ENCODE assay signal across 10 cellular contexts in the genomic region with DNA sequence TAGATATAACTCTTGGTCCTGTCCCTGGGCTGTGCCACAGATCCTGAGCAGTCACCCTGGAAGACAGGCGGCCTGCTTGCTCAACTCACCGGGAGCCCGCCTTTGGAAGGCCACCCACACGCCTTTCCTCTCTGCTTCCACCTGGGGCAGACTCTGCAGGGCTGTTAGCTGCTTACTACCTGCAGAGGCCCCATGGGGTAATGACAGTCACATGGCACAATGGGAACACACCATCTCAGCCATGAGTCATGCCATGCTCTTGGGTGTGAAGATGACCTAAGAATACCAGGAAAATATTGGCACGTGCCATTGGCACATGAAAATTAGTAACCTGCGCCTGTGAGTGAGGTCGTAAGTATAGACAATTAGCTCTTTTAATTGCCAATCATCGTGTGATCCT.
DNase-seq lines count a peak whose midpoint lies in the region; ATAC-seq, FAIRE-seq and TF ChIP-seq lines count a peak whose summit lies in the region.
"Had no signal": no experiment of that assay in that cellular context is flagged by ENCODE, and none has a peak within 500 bp of the region (broad histone marks: within the 10 kb centered on the region; RNA-seq: fewer than 3 reads in every experiment).

No MANE protein-coding gene starts in this region.

- H3K79me1 ChIP-seq in mesenchymal stem cell (replicated peaks; ENCODE audit: low read length, poor library complexity, severe bottlenecking) = peaks cover 28% of the 10 kb centered on the region

- no peaks in the 10 kb centered on the region for H3K9me3 ChIP-seq in A549
- no peaks in the 10 kb centered on the region for H3K9me3 ChIP-seq in mesenchymal stem cell (ENCODE audit: control insufficient read depth, low read length)
- no peaks in the 10 kb centered on the region for H3K9me3 ChIP-seq in OCI-LY7 (ENCODE audit: low read length)

- H3K9me2 ChIP-seq in OCI-LY7 (ENCODE audit: insufficient read depth, low read length) = no peaks in the 10 kb centered on the region

- POLR2A ChIA-PET in A549 (lab: Yijun Ruan, JAX) = no interaction called here
- POLR2A ChIA-PET in OCI-LY7 (lab: Charles Lee) = no interaction called here

- H3K27me3 ChIP-seq in mesenchymal stem cell (ENCODE audit: control insufficient read depth in 1 of 2, insufficient read depth in 1 of 2, low read length in 2 of 2) = no peaks in the 10 kb centered on the region

- H3K14ac ChIP-seq in mesenchymal stem cell (ENCODE audit: low read length in 2 of 2) = no peak overlapping the region

- intact Hi-C loops in OCI-LY7 (cut with micrococcal nuclease; ENCODE audit: unreplicated experiment) = no loop called here

- no peak overlapping the region for H3K23ac ChIP-seq in mesenchymal stem cell (ENCODE audit: low read length in 2 of 2)

- no peak for TF ChIP-seq RAD21 in A549 (conservative IDR thresholded peaks at IDR 0.05 in 1 of 2, IDR thresholded peaks at IDR 0.05 in 1 of 2)

- H4K91ac ChIP-seq in mesenchymal stem cell (ENCODE audit: low read length) = no peak overlapping the region

- H3K4me2 ChIP-seq in A549 = no peak overlapping the region
- no peak overlapping the region for H3K4me2 ChIP-seq in mesenchymal stem cell (ENCODE audit: low read length, poor library complexity, severe bottlenecking)
- no peak overlapping the region for H3K4me2 ChIP-seq in OCI-LY7 (ENCODE audit: low read length)

- BruUV-seq in OCI-LY7 (replicated peaks; lab: Mats Ljungman, UMichigan) = no TSS peak

- no peak overlapping the region for H2BK5ac ChIP-seq in mesenchymal stem cell (ENCODE audit: low read depth, low read length, poor library complexity, severe bottlenecking)

- DNase-seq in A549 (ENCODE audit: low read depth in 1 of 2, low spot score in 1 of 2) (peak; percentile 47 to 58), HUDEP-2 (lab: John Stamatoyannopoulos, UW; ENCODE audit: unreplicated experiment in 76 of 76) (peak in 51 of 76 experiments; percentile 2 to 73 (median 23)), mesenchymal stem cell (peak; percentile 49), NCI-H1694 treated with DMSO at 0.1 percent for 48 hours (lab: John Stamatoyannopoulos, UW) (no peak), substantia nigra (lab: John Stamatoyannopoulos, UW) (no peak), OCI-LY7 (ENCODE audit: low spot score) (no peak)
- DNase-seq: CD8-positive, alpha-beta memory T cell; MM.1S had no signal

- H3K4me3 ChIP-seq in A549 (no peak overlapping the region), mesenchymal stem cell (ENCODE audit: insufficient read depth in 1 of 2, low read depth in 1 of 2, low read length in 2 of 2) (no peak overlapping the region), OCI-LY7 (ENCODE audit: low read depth, low read length, poor library complexity, severe bottlenecking) (no peak overlapping the region)

- TF ChIP-seq POLR2A in A549 (IDR thresholded peaks at IDR 0.05; ENCODE audit: low read length) = no peak

- ATAC-seq in A549 = peak in 1 of 2 experiments; percentile 45; a peak in 1 of 6 replicates
- ATAC-seq in HG03097 (IDR thresholded peaks at IDR 0.05; ENCODE audit: low FRiP score, unreplicated experiment) = no peak

- no peak for FAIRE-seq in A549 (lab: Jason Lieb, UNC)

- CTCF ChIA-PET in A549 (lab: Yijun Ruan, JAX) = interaction anchor here (1.0 kb wide), 1 partner anchor 40 kb away, joined by 3 read pairs; no protein-coding TSS in a partner anchor
- CTCF ChIA-PET in OCI-LY7 (lab: Charles Lee; ENCODE audit: unreplicated experiment) = no interaction called here

- no peak overlapping the region for H2BK120ac ChIP-seq in mesenchymal stem cell (ENCODE audit: low read depth, low read length)

- peak overlapping the region in 1 of 2 experiments; percentile 35 for H3K18ac ChIP-seq in mesenchymal stem cell (ENCODE audit: low read depth in 1 of 2, low read length in 2 of 2)

- no peak overlapping the region for H2AFZ ChIP-seq in mesenchymal stem cell (ENCODE audit: low read depth, low read length)
- no peak overlapping the region for H2AFZ ChIP-seq in OCI-LY7 (ENCODE audit: low read length)

- peak overlapping the region in 1 of 2 experiments; percentile 70 for H3K4ac ChIP-seq in mesenchymal stem cell (ENCODE audit: low read depth in 1 of 2, low read length in 2 of 2)

- peak overlapping the region; percentile 5 for H4K8ac ChIP-seq in mesenchymal stem cell (ENCODE audit: low read length)

- no peak for TF ChIP-seq EP300 in A549 (IDR thresholded peaks at IDR 0.05)

- H2BK12ac ChIP-seq in mesenchymal stem cell (ENCODE audit: low read length in 2 of 2) = no peak overlapping the region

- 82% methylated on average over 8 of the region's 8 CpGs for WGBS in A549 (ENCODE audit: missing lambda C conversion rate)
- WGBS in mesenchymal stem cell = 90% methylated on average over 8 of the region's 8 CpGs

- H3K4me1 ChIP-seq in A549 (peaks cover 50% of the 10 kb centered on the region), mesenchymal stem cell (ENCODE audit: control insufficient read depth, insufficient read depth, low read depth, low read length) (peaks cover 40% of the 10 kb centered on the region), OCI-LY7 (ENCODE audit: insufficient read depth, low read length, poor library complexity, severe bottlenecking) (no peaks in the 10 kb centered on the region)

- H4K20me1 ChIP-seq in OCI-LY7 (ENCODE audit: insufficient read depth, low read length) = no peaks in the 10 kb centered on the region

- H3K9ac ChIP-seq in mesenchymal stem cell (ENCODE audit: low read length) = no peak overlapping the region

- H3K79me2 ChIP-seq in OCI-LY7 (ENCODE audit: insufficient read depth, low read depth, low read length) = no peaks in the 10 kb centered on the region

- peak overlapping the region; percentile 7 for H2AK5ac ChIP-seq in mesenchymal stem cell (ENCODE audit: low read length, severe bottlenecking)

- H3K36me3 ChIP-seq in mesenchymal stem cell (ENCODE audit: control insufficient read depth in 1 of 2, insufficient read depth in 2 of 2, low read depth in 1 of 2, low read length in 2 of 2) = peaks cover 0 to 19% of the 10 kb centered on the region in 2 experiments
- no peaks in the 10 kb centered on the region for H3K36me3 ChIP-seq in OCI-LY7 (ENCODE audit: insufficient read depth, low read length)

- peak overlapping the region in 1 of 2 experiments; percentile 84; a peak in 4 of 6 replicates for H3K27ac ChIP-seq in A549
- peak overlapping the region; percentile 76 for H3K27ac ChIP-seq in cingulate gyrus (ENCODE audit: low read depth, low read length)
- no peak overlapping the region for H3K27ac ChIP-seq in mesenchymal stem cell (ENCODE audit: low read length, poor library complexity, severe bottlenecking)
- H3K27ac ChIP-seq in substantia nigra (ENCODE audit: low read depth, low read length, poor library complexity, severe bottlenecking) = no peak overlapping the region
- H3K27ac ChIP-seq in OCI-LY7 (ENCODE audit: low read depth, low read length, poor library complexity, severe bottlenecking) = no peak overlapping the region

- no peak overlapping the region for H2BK15ac ChIP-seq in mesenchymal stem cell (ENCODE audit: low read depth, poor library complexity, severe bottlenecking)

- no peak for TF ChIP-seq CTCF in A549 (IDR thresholded peaks at IDR 0.05)
- no peak for TF ChIP-seq CTCF in OCI-LY7 (conservative IDR thresholded peaks at IDR 0.05; ENCODE audit: low read length)

TF ChIP-seq in A549, 52 proteins besides CTCF, POLR2A, EP300 and RAD21:
- TF ChIP-seq, protein P1, sequence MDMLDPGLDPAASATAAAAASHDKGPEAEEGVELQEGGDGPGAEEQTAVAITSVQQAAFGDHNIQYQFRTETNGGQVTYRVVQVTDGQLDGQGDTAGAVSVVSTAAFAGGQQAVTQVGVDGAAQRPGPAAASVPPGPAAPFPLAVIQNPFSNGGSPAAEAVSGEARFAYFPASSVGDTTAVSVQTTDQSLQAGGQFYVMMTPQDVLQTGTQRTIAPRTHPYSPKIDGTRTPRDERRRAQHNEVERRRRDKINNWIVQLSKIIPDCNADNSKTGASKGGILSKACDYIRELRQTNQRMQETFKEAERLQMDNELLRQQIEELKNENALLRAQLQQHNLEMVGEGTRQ (IDR thresholded peaks at IDR 0.05) = peak; percentile 34; the same call in 1 of the 2 replicates
- TF ChIP-seq ZFP36 (IDR thresholded peaks at IDR 0.05; ENCODE audit: borderline replicate concordance, partially characterized antibody) = no peak
- no peak for TF ChIP-seq EHF (CRISPR knock-in tag; IDR thresholded peaks at IDR 0.05)
- TF ChIP-seq FOSL2 (IDR thresholded peaks at IDR 0.05) = no peak
- 0 out of 2 replicates have a peak, but pooled peaks have one; percentile 51 for TF ChIP-seq FOSL2 (CRISPR knock-in tag; IDR thresholded peaks at IDR 0.05)
- 0 out of 2 replicates have a peak, but pooled peaks have one; percentile 31 for TF ChIP-seq MAX (IDR thresholded peaks at IDR 0.05)
TF ChIP-seq in A549: peak in this region for 3.

Comparison
In these comparisons a context has a peak if more than half of its experiments do, and no peak if none do; other contexts are left out.
1. DNase-seq: peak in A549 (2 of 2), HUDEP-2 (51 of 76) and mesenchymal stem cell (single experiment); none in NCI-H1694 treated with DMSO at 0.1 percent for 48 hours (single experiment), substantia nigra (0 of 49) and OCI-LY7 (single experiment).